In genomic region chr9:4366649-4367330, GRCh38 we compare ENCODE assay signal across 8 cellular contexts.
DNase-seq lines count a peak whose midpoint lies in the region; ATAC-seq and TF ChIP-seq lines count a peak whose summit lies in the region.

No MANE protein-coding gene starts in this region.

- no peak overlapping the region for H3K4me3 ChIP-seq in astrocyte of the cerebellum (ENCODE audit: low read depth, low read length)

- POLR2A ChIA-PET in HEK293T (lab: Yijun Ruan, JAX): no interaction called here

- CTCF ChIA-PET in HEK293T (lab: Yijun Ruan, JAX): interaction anchor here (0.6 to 1.8 kb wide), 6 partner anchors 48 to 1563 kb away, joined by 3 to 9 read pairs (median 4); no protein-coding TSS in a partner anchor

- peak; percentile 40 for DNase-seq in COLO668 (lab: John Stamatoyannopoulos, UW; ENCODE audit: unreplicated experiment)
- peak; percentile 53 for DNase-seq in HEK293T (ENCODE audit: extremely low spot score)
- DNase-seq in OCI-M1 (lab: John Stamatoyannopoulos, UW): peak; percentile 99
- DNase-seq in astrocyte of the cerebellum (ENCODE audit: low read depth): peak; percentile 49
- peak; percentile 45 for DNase-seq in iPS DF 19.7 (ENCODE audit: low read depth, low spot score)
- peak in 2 of 3 donors; percentile 19 to 27 for DNase-seq in stimulated activated CD4-positive, alpha-beta T cell treated with anti-CD3 and anti-CD28 coated beads, Interleukin-12 subunit alpha, Interleukin-12 subunit beta, amount 100 ng/mL, for 48 hours (ENCODE audit: low read depth in 2 of 3, low spot score in 1 of 3)
- no peak for DNase-seq in NCI-H128 (lab: John Stamatoyannopoulos, UW; ENCODE audit: unreplicated experiment)

- TF ChIP-seq CTCF in astrocyte of the cerebellum (IDR thresholded peaks at IDR 0.05; ENCODE audit: low read depth, low read length, missing control alignments): peak; percentile 81

- no peak for ATAC-seq in GM21619 (IDR thresholded peaks at IDR 0.05; ENCODE audit: unreplicated experiment)

- in situ Hi-C loops in astrocyte of the cerebellum (cut with HindIII; ENCODE audit: low sequenced_read_pairs): no loop called here

TF ChIP-seq in HEK293T, 16 proteins besides CTCF, POLR2A, EP300 and RAD21:
- no peak for TF ChIP-seq ARNT (IDR thresholded peaks at IDR 0.05)
- TF ChIP-seq LEF1 (IDR thresholded peaks at IDR 0.05; ENCODE audit: borderline replicate concordance): no peak
- TF ChIP-seq HDGF (IDR thresholded peaks at IDR 0.05; ENCODE audit: borderline replicate concordance): no peak
- no peak for TF ChIP-seq FOXM1 (IDR thresholded peaks at IDR 0.05; ENCODE audit: borderline replicate concordance)
